9 cellular contexts compared by ENCODE assay signal in genomic region chr2:46315103-46315890, GRCh38. TPM values are rescaled to one million over a fixed set of nuclear protein-coding genes. Genes with fewer than 3 reads are reported as not detected.
A peak's percentile ranks its signal among the peaks of the same experiment; 100 is the strongest.
DNase-seq lines count a peak whose midpoint lies in the region; TF ChIP-seq lines count a peak whose summit lies in the region.
"Had no signal": no experiment of that assay in that cellular context is flagged by ENCODE, and none has a peak within 500 bp of the region (broad histone marks: within the 10 kb centered on the region; RNA-seq: fewer than 3 reads in every experiment).

No MANE protein-coding gene starts in this region.

- H3K9me3 ChIP-seq in AG04450 (ENCODE audit: control insufficient read depth, insufficient read depth, low read length) (no peaks in the 10 kb centered on the region), tibial nerve (no peaks in the 10 kb centered on the region)

- 44 to 47% methylated on average over 11 of the region's 11 CpGs for WGBS in tibial nerve, 2 donors

- no peak for TF ChIP-seq CTCF in AG04450 (IDR thresholded peaks at IDR 0.05; ENCODE audit: low read depth, low read length)
- TF ChIP-seq CTCF in tibial nerve (IDR thresholded peaks at IDR 0.05) = no peak

- CTCF ChIA-PET in AG04450 (lab: Charles Lee) = no interaction called here

- no peak for TF ChIP-seq POLR2A in tibial nerve (IDR thresholded peaks at IDR 0.05)

- TF ChIP-seq EP300 in tibial nerve (IDR thresholded peaks at IDR 0.05) = peak in 1 of 2 donors; percentile 78

- H3K4me3 ChIP-seq in AG04450 (ENCODE audit: low read depth, low read length) (peak overlapping the region; percentile 7), tibial nerve (no peak overlapping the region)
- H3K4me3 ChIP-seq: cardiac muscle cell had no signal

- POLR2A ChIA-PET in AG04450 (lab: Yijun Ruan, JAX) = interaction anchor here (0.9 kb wide), 1 partner anchor 18 kb away, joined by 5 read pairs; the partner anchor contains the start of gene EPAS1

- DNase-seq in AG04450 (ENCODE audit: low read depth, low spot score) (peak; percentile 70), HUDEP-2 (lab: John Stamatoyannopoulos, UW; ENCODE audit: unreplicated experiment in 76 of 76) (peak in 73 of 76 experiments; percentile 13 to 95 (median 72)), astrocyte of the hippocampus (ENCODE audit: low read depth, low spot score) (peak; percentile 85), tibial nerve (ENCODE audit: low spot score in 2 of 2) (peak; percentile 60 to 79), activated gamma-delta T cell (lab: John Stamatoyannopoulos, UW) (no peak), NCI-H82 treated with DMSO at 0.1 percent for 48 hours (lab: John Stamatoyannopoulos, UW; ENCODE audit: unreplicated experiment) (no peak), COLO668 (lab: John Stamatoyannopoulos, UW; ENCODE audit: unreplicated experiment) (no peak)

- peaks cover 0 to 74% (median 26%) of the 10 kb centered on the region in 4 donors for H3K4me1 ChIP-seq in tibial nerve

- peak overlapping the region; percentile 87 for H3K27ac ChIP-seq in AG04450 (ENCODE audit: low read depth, low read length)
- H3K27ac ChIP-seq in layer of hippocampus (ENCODE audit: low read depth, low read length) = peak overlapping the region; percentile 24
- peak overlapping the region; percentile 25 to 81 (median 46) for H3K27ac ChIP-seq in tibial nerve
- H3K27ac ChIP-seq: cardiac muscle cell had no signal

- H3K27me3 ChIP-seq in AG04450 (ENCODE audit: control insufficient read depth, insufficient read depth, low read length) (no peaks in the 10 kb centered on the region), layer of hippocampus (ENCODE audit: control insufficient read depth, insufficient read depth, low read length) (no peaks in the 10 kb centered on the region), tibial nerve (no peaks in the 10 kb centered on the region)
- H3K27me3 ChIP-seq: cardiac muscle cell had no signal

- no peaks in the 10 kb centered on the region for H3K36me3 ChIP-seq in tibial nerve
- H3K36me3 ChIP-seq: cardiac muscle cell had no signal

RNA-seq across cellular contexts. Expression of gene EPAS1, which starts 18.1 kb away (rescaled TPM):
- polyA plus RNA-seq in AG04450 (2011; rRNA removed) = 506 and 522 TPM in 2 replicates
- polyA minus RNA-seq in AG04450 (2011; rRNA and poly(A)+ RNA removed) = 444 and 588 TPM in 2 replicates
- 100 to 1,000 TPM; 110 to 451 (median 231) TPM for total RNA-seq in tibial nerve

Comparison
In these comparisons a context has a peak if more than half of its experiments do, and no peak if none do; other contexts are left out.
1. DNase-seq: peak in AG04450 (single experiment), HUDEP-2 (73 of 76), astrocyte of the hippocampus (single experiment) and tibial nerve (2 of 2); none in activated gamma-delta T cell (single experiment), NCI-H82 treated with DMSO at 0.1 percent for 48 hours (single experiment) and COLO668 (single experiment).
2. H3K27ac ChIP-seq: peak in every context shown above with its lines; median percentile 87 in AG04450; 46 in tibial nerve; 24 in layer of hippocampus.